15 cellular contexts compared by ENCODE assay signal in genomic region chr2:42084231-42084671, GRCh38. TPM values are rescaled to one million over a fixed set of nuclear protein-coding genes. Genes with fewer than 3 reads are reported as not detected.
DNase-seq lines count a peak whose midpoint lies in the region; ATAC-seq and TF ChIP-seq lines count a peak whose summit lies in the region.
"Had no signal": no experiment of that assay in that cellular context is flagged by ENCODE, and none has a peak within 500 bp of the region (broad histone marks: within the 10 kb centered on the region; RNA-seq: fewer than 3 reads in every experiment).

No MANE protein-coding gene starts in this region.

- H3K27ac ChIP-seq in VCaP, result peak overlapping the region; percentile 60
- H3K27ac ChIP-seq: HL-60 had no signal

- intact Hi-C loops in left cardiac atrium (cut with DNase I) (no loop called here), CD14-positive monocyte (cut with micrococcal nuclease) (no loop called here)

- ATAC-seq in left cardiac atrium (peak; percentile 72 to 86), HG03354 (IDR thresholded peaks at IDR 0.05; ENCODE audit: poor library complexity, severe bottlenecking, unreplicated experiment) (no peak), GM21737 (IDR thresholded peaks at IDR 0.05; ENCODE audit: unreplicated experiment) (no peak)
- ATAC-seq: activated T-helper 17 cell treated with anti-CD3 and anti-CD28 coated beads, Interleukin-2, amount 50 U/mL, for 72 hours; naive thymus-derived CD8-positive, alpha-beta T cell; stimulated activated memory B cell treated with anti-CD40 and anti-IgM and Interleukin-4, amounts not matched to agents 10 μg/mL and 1 μg/mL and 100 μg/mL, for 72 hours had no signal

- TF ChIP-seq CTCF in VCaP (conservative IDR thresholded peaks at IDR 0.05) (no peak), CD14-positive monocyte (IDR thresholded peaks at IDR 0.05) (no peak)

- no peaks in the 10 kb centered on the region for H3K9me3 Mint-ChIP-seq in CD14-positive monocyte
- H3K9me3 Mint-ChIP-seq: activated T-helper 17 cell treated with anti-CD3 and anti-CD28 coated beads, Interleukin-2, amount 50 U/mL, for 72 hours; dendritic cell treated with granulocyte-macrophage colony-stimulating factor and Interleukin-4, amounts not matched to agents 40 ng/mL and 50 ng/mL, for 4 days; naive thymus-derived CD8-positive, alpha-beta T cell; stimulated activated memory B cell treated with anti-CD40 and anti-IgM and Interleukin-4, amounts not matched to agents 10 μg/mL and 1 μg/mL and 100 μg/mL, for 72 hours had no signal

- DNase-seq in H4 (ENCODE audit: low spot score) (peak; percentile 85), left cardiac atrium (no peak), smooth muscle cell of the brain vasculature (ENCODE audit: low read depth, low spot score) (peak; percentile 92), HPDE6-E6E7 (ENCODE audit: extremely low spot score) (no peak), CD14-positive monocyte (ENCODE audit: low spot score) (no peak)
- DNase-seq: activated CD4-positive, CD25-positive, alpha-beta regulatory T cell; naive thymus-derived CD8-positive, alpha-beta T cell; NCI-H187 had no signal

- no peak overlapping the region for H3K27ac Mint-ChIP-seq in CD14-positive monocyte
- H3K27ac Mint-ChIP-seq: dendritic cell treated with granulocyte-macrophage colony-stimulating factor and Interleukin-4, amounts not matched to agents 40 ng/mL and 50 ng/mL, for 4 days; naive thymus-derived CD8-positive, alpha-beta T cell; stimulated activated memory B cell treated with anti-CD40 and anti-IgM and Interleukin-4, amounts not matched to agents 10 μg/mL and 1 μg/mL and 100 μg/mL, for 72 hours had no signal

- H3K27me3 Mint-ChIP-seq in CD14-positive monocyte (ENCODE audit: low read depth in 3 of 3), result peaks cover 5 to 10% (median 6%) of the 10 kb centered on the region in 3 donors

- H3K4me3 Mint-ChIP-seq in CD14-positive monocyte, result no peak overlapping the region
- H3K4me3 Mint-ChIP-seq: activated T-helper 17 cell treated with anti-CD3 and anti-CD28 coated beads, Interleukin-2, amount 50 U/mL, for 72 hours; dendritic cell treated with granulocyte-macrophage colony-stimulating factor and Interleukin-4, amounts not matched to agents 40 ng/mL and 50 ng/mL, for 4 days; naive thymus-derived CD8-positive, alpha-beta T cell; stimulated activated memory B cell treated with anti-CD40 and anti-IgM and Interleukin-4, amounts not matched to agents 10 μg/mL and 1 μg/mL and 100 μg/mL, for 72 hours had no signal

- H3K4me1 Mint-ChIP-seq in CD14-positive monocyte, result peaks cover 3% of the 10 kb centered on the region

- no peaks in the 10 kb centered on the region for H3K36me3 Mint-ChIP-seq in CD14-positive monocyte
- H3K36me3 Mint-ChIP-seq: naive thymus-derived CD8-positive, alpha-beta T cell; stimulated activated memory B cell treated with anti-CD40 and anti-IgM and Interleukin-4, amounts not matched to agents 10 μg/mL and 1 μg/mL and 100 μg/mL, for 72 hours had no signal

RNA-seq across cellular contexts. Expression of gene PKDCC, which starts 36.4 kb away (rescaled TPM):
- 10.2 and 17.2 TPM in 2 replicates for total RNA-seq in H4 (2014; rRNA removed; shearing (Covaris generic))
- total RNA-seq in left cardiac atrium, result 100 to 1,000 TPM; 138 to 209 TPM
- not detected for polyA plus RNA-seq in CD14-positive monocyte
- total RNA-seq: activated T-helper 17 cell treated with anti-CD3 and anti-CD28 coated beads, Interleukin-2, amount 50 U/mL, for 72 hours; naive thymus-derived CD8-positive, alpha-beta T cell had no signal
- polyA plus RNA-seq: naive thymus-derived CD8-positive, alpha-beta T cell had no signal

Comparison
In these comparisons a context has a peak if more than half of its experiments do, and no peak if none do; other contexts are left out.
1. DNase-seq: peak in H4 (single experiment) and smooth muscle cell of the brain vasculature (single experiment); none in left cardiac atrium (single experiment), HPDE6-E6E7 (single experiment) and CD14-positive monocyte (single experiment).
2. ATAC-seq: peak in left cardiac atrium (2 of 2); none in HG03354 (single experiment) and GM21737 (single experiment).